In the genomic region with DNA sequence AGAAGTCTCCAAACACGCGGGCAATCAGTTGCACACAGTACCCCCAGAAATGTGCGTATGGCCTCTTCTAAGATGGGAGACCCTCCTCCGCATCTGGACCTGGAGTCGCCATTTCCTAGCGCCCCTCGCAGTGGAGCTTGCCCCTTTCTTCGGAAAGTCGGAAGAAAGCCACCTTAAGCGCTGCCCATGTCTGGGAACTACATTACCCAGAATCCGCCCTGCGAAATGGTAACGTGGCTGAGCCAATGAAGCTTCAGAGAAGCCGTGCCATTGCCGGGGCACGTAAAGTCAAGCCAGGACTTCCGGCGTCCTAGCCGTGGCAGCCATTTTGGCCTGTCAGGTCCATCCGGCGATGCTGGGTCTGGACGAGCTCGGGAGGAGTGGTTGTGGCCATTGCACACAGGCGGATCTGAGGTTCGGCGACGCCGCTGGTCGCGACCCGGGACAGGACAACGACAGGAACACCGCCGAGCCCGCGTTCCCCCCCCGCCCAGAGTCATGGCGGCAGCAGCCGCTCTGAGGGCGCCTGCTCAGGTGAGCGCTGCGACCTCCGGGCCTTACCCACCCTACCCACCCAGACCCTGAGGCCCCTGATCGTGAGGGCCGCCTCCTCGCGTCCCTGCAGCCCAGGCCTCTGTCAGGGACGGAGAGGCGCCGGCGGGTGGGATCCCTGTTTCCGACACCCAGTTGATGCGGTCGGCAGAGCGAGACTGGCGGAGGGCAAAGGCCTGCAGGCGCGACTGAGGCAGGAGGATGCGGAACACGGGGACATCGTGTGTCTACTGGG, we compare ENCODE assay signal across 8 cellular contexts. TPM values are rescaled to one million over a fixed set of nuclear protein-coding genes. Genes with fewer than 3 reads are reported as not detected.
A peak's percentile ranks its signal among the peaks of the same experiment; 100 is the strongest.
DNase-seq lines count a peak whose midpoint lies in the region; ATAC-seq and TF ChIP-seq lines count a peak whose summit lies in the region.

A gene (plus strand): TSS at position 332 of the 787 bp plus-strand sequence. CDS start 167 bp downstream, at position 499.

- peaks cover 45% of the 10 kb centered on the region for H3K79me2 ChIP-seq in Loucy (ENCODE audit: insufficient read depth, low read length)

- no peaks in the 10 kb centered on the region for H3K36me3 ChIP-seq in Loucy (ENCODE audit: insufficient read depth, low read length)

- H3F3A ChIP-seq in Loucy (ENCODE audit: low read depth) = no peaks in the 10 kb centered on the region

- peak within 1 kb of the TSS; percentile 78 for H2AFZ ChIP-seq in Loucy (ENCODE audit: low read length)

- ATAC-seq in SK-N-SH treated with all-trans-retinoic acid at 6 μM for 48 hours = peak; percentile 100
- peak; percentile 96 for ATAC-seq in omental fat pad (ENCODE audit: low FRiP score)

- H3K9me2 ChIP-seq in Loucy (replicated peaks; ENCODE audit: low read depth, low read length) = no peaks in the 10 kb centered on the region

- peak within 1 kb of the TSS; percentile 82 for H3K4me2 ChIP-seq in Loucy (ENCODE audit: low read depth, low read length, poor library complexity, severe bottlenecking)

- no peaks in the 10 kb centered on the region for H3K27me3 ChIP-seq in Loucy (ENCODE audit: insufficient read depth, low read length, poor library complexity, severe bottlenecking)

- H3K9ac ChIP-seq in Loucy (ENCODE audit: low read depth, low read length, poor library complexity, severe bottlenecking) = peak within 1 kb of the TSS; percentile 73

- H3K4me3 ChIP-seq in Loucy (ENCODE audit: low read length, poor library complexity, severe bottlenecking) = peak within 1 kb of the TSS; percentile 88

- DNase-seq in ELF-1 (ENCODE audit: low read depth, low spot score) (peak; percentile 91), H4 (ENCODE audit: low spot score) (peak; percentile 94), glomerular endothelial cell (ENCODE audit: extremely low read depth, low read depth, low spot score) (peak; percentile 68), omental fat pad (ENCODE audit: low spot score) (peak; percentile 46)
- DNase-seq in activated naive CD4-positive, alpha-beta T cell treated with anti-CD3 and anti-CD28 coated beads, Interleukin-2, amount 50 U/mL, for 16 hours = peak; percentile 84

- H3K9me3 ChIP-seq in Loucy (ENCODE audit: insufficient read depth, low read depth, low read length) = no peaks in the 10 kb centered on the region

- no peak for TF ChIP-seq CTCF in Loucy (conservative IDR thresholded peaks at IDR 0.05; ENCODE audit: low read length)
- no peak for TF ChIP-seq CTCF in omental fat pad (IDR thresholded peaks at IDR 0.05)

- peak within 1 kb of the TSS; percentile 3 for H3K27ac ChIP-seq in temporal lobe (ENCODE audit: low read depth, low read length)

- peaks cover 31% of the 10 kb centered on the region for H3K4me1 ChIP-seq in Loucy (ENCODE audit: insufficient read depth, low read length, poor library complexity, severe bottlenecking)

- H4K20me1 ChIP-seq in Loucy (ENCODE audit: insufficient read depth, low read length, poor library complexity, severe bottlenecking) = peaks cover 3% of the 10 kb centered on the region

TF ChIP-seq in SK-N-SH treated with all-trans-retinoic acid at 6 μM for 48 hours, 23 proteins besides CTCF, POLR2A, EP300 and RAD21:
- TF ChIP-seq ZNF70 (CRISPR knock-in tag; IDR thresholded peaks at IDR 0.05) = no peak
- TF ChIP-seq, protein P1, sequence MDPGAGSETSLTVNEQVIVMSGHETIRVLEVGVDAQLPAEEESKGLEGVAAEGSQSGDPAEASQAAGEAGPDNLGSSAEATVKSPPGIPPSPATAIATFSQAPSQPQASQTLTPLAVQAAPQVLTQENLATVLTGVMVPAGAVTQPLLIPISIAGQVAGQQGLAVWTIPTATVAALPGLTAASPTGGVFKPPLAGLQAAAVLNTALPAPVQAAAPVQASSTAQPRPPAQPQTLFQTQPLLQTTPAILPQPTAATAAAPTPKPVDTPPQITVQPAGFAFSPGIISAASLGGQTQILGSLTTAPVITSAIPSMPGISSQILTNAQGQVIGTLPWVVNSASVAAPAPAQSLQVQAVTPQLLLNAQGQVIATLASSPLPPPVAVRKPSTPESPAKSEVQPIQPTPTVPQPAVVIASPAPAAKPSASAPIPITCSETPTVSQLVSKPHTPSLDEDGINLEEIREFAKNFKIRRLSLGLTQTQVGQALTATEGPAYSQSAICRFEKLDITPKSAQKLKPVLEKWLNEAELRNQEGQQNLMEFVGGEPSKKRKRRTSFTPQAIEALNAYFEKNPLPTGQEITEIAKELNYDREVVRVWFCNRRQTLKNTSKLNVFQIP (CRISPR knock-in tag; IDR thresholded peaks at IDR 0.05; ENCODE audit: borderline replicate concordance, low read depth) = no peak
- no peak for TF ChIP-seq CSDC2 (CRISPR knock-in tag; IDR thresholded peaks at IDR 0.05)
- TF ChIP-seq, protein P2, sequence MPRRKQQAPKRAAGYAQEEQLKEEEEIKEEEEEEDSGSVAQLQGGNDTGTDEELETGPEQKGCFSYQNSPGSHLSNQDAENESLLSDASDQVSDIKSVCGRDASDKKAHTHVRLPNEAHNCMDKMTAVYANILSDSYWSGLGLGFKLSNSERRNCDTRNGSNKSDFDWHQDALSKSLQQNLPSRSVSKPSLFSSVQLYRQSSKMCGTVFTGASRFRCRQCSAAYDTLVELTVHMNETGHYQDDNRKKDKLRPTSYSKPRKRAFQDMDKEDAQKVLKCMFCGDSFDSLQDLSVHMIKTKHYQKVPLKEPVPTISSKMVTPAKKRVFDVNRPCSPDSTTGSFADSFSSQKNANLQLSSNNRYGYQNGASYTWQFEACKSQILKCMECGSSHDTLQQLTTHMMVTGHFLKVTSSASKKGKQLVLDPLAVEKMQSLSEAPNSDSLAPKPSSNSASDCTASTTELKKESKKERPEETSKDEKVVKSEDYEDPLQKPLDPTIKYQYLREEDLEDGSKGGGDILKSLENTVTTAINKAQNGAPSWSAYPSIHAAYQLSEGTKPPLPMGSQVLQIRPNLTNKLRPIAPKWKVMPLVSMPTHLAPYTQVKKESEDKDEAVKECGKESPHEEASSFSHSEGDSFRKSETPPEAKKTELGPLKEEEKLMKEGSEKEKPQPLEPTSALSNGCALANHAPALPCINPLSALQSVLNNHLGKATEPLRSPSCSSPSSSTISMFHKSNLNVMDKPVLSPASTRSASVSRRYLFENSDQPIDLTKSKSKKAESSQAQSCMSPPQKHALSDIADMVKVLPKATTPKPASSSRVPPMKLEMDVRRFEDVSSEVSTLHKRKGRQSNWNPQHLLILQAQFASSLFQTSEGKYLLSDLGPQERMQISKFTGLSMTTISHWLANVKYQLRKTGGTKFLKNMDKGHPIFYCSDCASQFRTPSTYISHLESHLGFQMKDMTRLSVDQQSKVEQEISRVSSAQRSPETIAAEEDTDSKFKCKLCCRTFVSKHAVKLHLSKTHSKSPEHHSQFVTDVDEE (CRISPR knock-in tag; IDR thresholded peaks at IDR 0.05) = no peak
- TF ChIP-seq ARNTL (CRISPR knock-in tag; IDR thresholded peaks at IDR 0.05; ENCODE audit: borderline replicate concordance, low read depth) = no peak
- no peak for TF ChIP-seq PPARA (CRISPR knock-in tag; IDR thresholded peaks at IDR 0.05; ENCODE audit: borderline replicate concordance)
- TF ChIP-seq, protein P3, sequence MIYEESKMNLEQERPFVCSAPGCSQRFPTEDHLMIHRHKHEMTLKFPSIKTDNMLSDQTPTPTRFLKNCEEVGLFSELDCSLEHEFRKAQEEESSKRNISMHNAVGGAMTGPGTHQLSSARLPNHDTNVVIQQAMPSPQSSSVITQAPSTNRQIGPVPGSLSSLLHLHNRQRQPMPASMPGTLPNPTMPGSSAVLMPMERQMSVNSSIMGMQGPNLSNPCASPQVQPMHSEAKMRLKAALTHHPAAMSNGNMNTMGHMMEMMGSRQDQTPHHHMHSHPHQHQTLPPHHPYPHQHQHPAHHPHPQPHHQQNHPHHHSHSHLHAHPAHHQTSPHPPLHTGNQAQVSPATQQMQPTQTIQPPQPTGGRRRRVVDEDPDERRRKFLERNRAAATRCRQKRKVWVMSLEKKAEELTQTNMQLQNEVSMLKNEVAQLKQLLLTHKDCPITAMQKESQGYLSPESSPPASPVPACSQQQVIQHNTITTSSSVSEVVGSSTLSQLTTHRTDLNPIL (CRISPR knock-in tag; IDR thresholded peaks at IDR 0.05; ENCODE audit: low read depth) = no peak
- TF ChIP-seq GLIS3 (CRISPR knock-in tag; IDR thresholded peaks at IDR 0.05) = no peak
- no peak for TF ChIP-seq ZNF565 (CRISPR knock-in tag; conservative IDR thresholded peaks at IDR 0.05; ENCODE audit: low read depth)
- no peak for TF ChIP-seq OSR1 (CRISPR knock-in tag; IDR thresholded peaks at IDR 0.05)
- TF ChIP-seq, protein P4, sequence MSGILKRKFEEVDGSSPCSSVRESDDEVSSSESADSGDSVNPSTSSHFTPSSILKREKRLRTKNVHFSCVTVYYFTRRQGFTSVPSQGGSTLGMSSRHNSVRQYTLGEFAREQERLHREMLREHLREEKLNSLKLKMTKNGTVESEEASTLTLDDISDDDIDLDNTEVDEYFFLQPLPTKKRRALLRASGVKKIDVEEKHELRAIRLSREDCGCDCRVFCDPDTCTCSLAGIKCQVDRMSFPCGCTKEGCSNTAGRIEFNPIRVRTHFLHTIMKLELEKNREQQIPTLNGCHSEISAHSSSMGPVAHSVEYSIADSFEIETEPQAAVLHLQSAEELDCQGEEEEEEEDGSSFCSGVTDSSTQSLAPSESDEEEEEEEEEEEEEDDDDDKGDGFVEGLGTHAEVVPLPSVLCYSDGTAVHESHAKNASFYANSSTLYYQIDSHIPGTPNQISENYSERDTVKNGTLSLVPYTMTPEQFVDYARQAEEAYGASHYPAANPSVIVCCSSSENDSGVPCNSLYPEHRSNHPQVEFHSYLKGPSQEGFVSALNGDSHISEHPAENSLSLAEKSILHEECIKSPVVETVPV (CRISPR knock-in tag; IDR thresholded peaks at IDR 0.05) = no peak
- TF ChIP-seq ESRRG (CRISPR knock-in tag; IDR thresholded peaks at IDR 0.05) = no peak
- no peak for TF ChIP-seq ZNF8 (CRISPR knock-in tag; IDR thresholded peaks at IDR 0.05)
- TF ChIP-seq ZFP30 (CRISPR knock-in tag; IDR thresholded peaks at IDR 0.05) = no peak
- no peak for TF ChIP-seq ZFP3 (CRISPR knock-in tag; IDR thresholded peaks at IDR 0.05)
- TF ChIP-seq TCF4 (CRISPR knock-in tag; IDR thresholded peaks at IDR 0.05; ENCODE audit: borderline replicate concordance) = no peak
- TF ChIP-seq TOX (CRISPR knock-in tag; IDR thresholded peaks at IDR 0.05; ENCODE audit: borderline replicate concordance) = no peak
- TF ChIP-seq ZC3H10 (CRISPR knock-in tag; IDR thresholded peaks at IDR 0.05) = no peak
TF ChIP-seq in SK-N-SH treated with all-trans-retinoic acid at 6 μM for 48 hours: peak in this region for 0.

RNA-seq across cellular contexts. Expression of the gene that starts here (rescaled TPM):
- total RNA-seq in H4 (2014; rRNA removed; shearing (Covaris generic)) = 12.7 and 19.3 TPM in 2 replicates
- total RNA-seq in glomerular endothelial cell (13.3 and 14.2 TPM in 2 replicates), omental fat pad (10 to 100 TPM; 14.3 to 21.1 (median 17.4) TPM), temporal lobe (50.2 TPM)

Comparison
In these comparisons a context has a peak if more than half of its experiments do, and no peak if none do; other contexts are left out.
1. Peak in every context shown above with its lines: DNase-seq, ATAC-seq, H3K4me3 ChIP-seq and H3K27ac ChIP-seq.